In the genomic region with DNA sequence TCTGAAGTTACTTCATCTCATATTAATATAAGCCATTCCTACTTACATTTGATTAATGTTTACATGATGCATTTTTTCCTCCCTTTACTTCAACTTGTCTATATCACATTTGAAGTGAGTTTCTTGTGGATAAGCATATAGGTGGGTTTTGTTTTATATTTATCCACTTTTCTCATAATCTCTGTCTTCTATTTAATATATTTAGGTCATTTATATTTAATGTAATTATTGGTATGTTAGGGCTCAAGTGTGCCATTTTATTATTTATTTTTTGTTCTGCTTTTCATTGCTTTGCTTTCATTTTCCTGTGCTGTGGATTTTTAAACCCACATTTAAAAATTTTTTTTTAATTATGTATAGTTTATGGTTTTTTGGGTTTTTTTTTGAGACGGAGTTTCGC, we compare ENCODE assay signal across 2 cellular contexts.
TF ChIP-seq lines count a peak whose summit lies in the region.

No MANE protein-coding gene starts in this region.

TF ChIP-seq in HCT116, 20 proteins besides CTCF, POLR2A, EP300 and RAD21:
- TF ChIP-seq SP1 (IDR thresholded peaks at IDR 0.05; ENCODE audit: low read depth) (no peak), CBX3 (IDR thresholded peaks at IDR 0.05; ENCODE audit: low read depth) (peak; percentile 21; the same call in 1 of the 2 replicates), FOSL1 (IDR thresholded peaks at IDR 0.05; ENCODE audit: low read depth) (no peak), TCF7L2 (IDR thresholded peaks at IDR 0.05; ENCODE audit: borderline replicate concordance, extremely low read depth, insufficient read depth, insufficient read length) (no peak), POLR2AphosphoS5 (IDR thresholded peaks at IDR 0.05; ENCODE audit: low read depth, low read length) (no peak)

TF ChIP-seq in K562, 482 proteins besides CTCF, POLR2A, EP300 and RAD21:
- TF ChIP-seq PRPF4 (IDR thresholded peaks at IDR 0.05; ENCODE audit: insufficient read depth, low read depth, low read length, poor library complexity, severe bottlenecking) (no peak), ZNF507 (tag; conservative IDR thresholded peaks at IDR 0.05) (peak; percentile 93), RBM25 (IDR thresholded peaks at IDR 0.05; ENCODE audit: low read depth, low read length, severe bottlenecking) (peak; percentile 25)
